ENCODE assay signal across 2 cellular contexts in genomic region chr5:62354028-62354874, GRCh38.
TF ChIP-seq lines count a peak whose summit lies in the region.

No MANE protein-coding gene starts in this region.

TF ChIP-seq in GM12878, 131 proteins besides CTCF, POLR2A, EP300 and RAD21 (continues in another document):
- TF ChIP-seq DPF2 (IDR thresholded peaks at IDR 0.05) = no peak
- TF ChIP-seq, protein P1, sequence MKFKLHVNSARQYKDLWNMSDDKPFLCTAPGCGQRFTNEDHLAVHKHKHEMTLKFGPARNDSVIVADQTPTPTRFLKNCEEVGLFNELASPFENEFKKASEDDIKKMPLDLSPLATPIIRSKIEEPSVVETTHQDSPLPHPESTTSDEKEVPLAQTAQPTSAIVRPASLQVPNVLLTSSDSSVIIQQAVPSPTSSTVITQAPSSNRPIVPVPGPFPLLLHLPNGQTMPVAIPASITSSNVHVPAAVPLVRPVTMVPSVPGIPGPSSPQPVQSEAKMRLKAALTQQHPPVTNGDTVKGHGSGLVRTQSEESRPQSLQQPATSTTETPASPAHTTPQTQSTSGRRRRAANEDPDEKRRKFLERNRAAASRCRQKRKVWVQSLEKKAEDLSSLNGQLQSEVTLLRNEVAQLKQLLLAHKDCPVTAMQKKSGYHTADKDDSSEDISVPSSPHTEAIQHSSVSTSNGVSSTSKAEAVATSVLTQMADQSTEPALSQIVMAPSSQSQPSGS (IDR thresholded peaks at IDR 0.05; ENCODE audit: low read length) = no peak; the same call in 1 of the 2 replicates
- TF ChIP-seq MLLT1 (IDR thresholded peaks at IDR 0.05) = no peak
- TF ChIP-seq NR2F1 (conservative IDR thresholded peaks at IDR 0.05) = peak; percentile 57; the same call in 1 of the 2 replicates
- TF ChIP-seq ZNF622 (IDR thresholded peaks at IDR 0.05) = no peak
- TF ChIP-seq SMC3 (IDR thresholded peaks at IDR 0.05; ENCODE audit: borderline replicate concordance, low read length) = peak; percentile 95
- 0 out of 2 replicates have a peak, but pooled peaks have one; percentile 24 for TF ChIP-seq MEF2A (IDR thresholded peaks at IDR 0.05; ENCODE audit: insufficient read depth, low read depth, low read length)
- TF ChIP-seq E2F8 (IDR thresholded peaks at IDR 0.05; ENCODE audit: low read depth, partially characterized antibody) = no peak
- TF ChIP-seq MTA3 (IDR thresholded peaks at IDR 0.05; ENCODE audit: borderline replicate concordance, low read length) = no peak
- TF ChIP-seq RUNX3 (IDR thresholded peaks at IDR 0.05; ENCODE audit: low read length) = peak; percentile 27; the same call in 1 of the 2 replicates
- TF ChIP-seq, protein P2, sequence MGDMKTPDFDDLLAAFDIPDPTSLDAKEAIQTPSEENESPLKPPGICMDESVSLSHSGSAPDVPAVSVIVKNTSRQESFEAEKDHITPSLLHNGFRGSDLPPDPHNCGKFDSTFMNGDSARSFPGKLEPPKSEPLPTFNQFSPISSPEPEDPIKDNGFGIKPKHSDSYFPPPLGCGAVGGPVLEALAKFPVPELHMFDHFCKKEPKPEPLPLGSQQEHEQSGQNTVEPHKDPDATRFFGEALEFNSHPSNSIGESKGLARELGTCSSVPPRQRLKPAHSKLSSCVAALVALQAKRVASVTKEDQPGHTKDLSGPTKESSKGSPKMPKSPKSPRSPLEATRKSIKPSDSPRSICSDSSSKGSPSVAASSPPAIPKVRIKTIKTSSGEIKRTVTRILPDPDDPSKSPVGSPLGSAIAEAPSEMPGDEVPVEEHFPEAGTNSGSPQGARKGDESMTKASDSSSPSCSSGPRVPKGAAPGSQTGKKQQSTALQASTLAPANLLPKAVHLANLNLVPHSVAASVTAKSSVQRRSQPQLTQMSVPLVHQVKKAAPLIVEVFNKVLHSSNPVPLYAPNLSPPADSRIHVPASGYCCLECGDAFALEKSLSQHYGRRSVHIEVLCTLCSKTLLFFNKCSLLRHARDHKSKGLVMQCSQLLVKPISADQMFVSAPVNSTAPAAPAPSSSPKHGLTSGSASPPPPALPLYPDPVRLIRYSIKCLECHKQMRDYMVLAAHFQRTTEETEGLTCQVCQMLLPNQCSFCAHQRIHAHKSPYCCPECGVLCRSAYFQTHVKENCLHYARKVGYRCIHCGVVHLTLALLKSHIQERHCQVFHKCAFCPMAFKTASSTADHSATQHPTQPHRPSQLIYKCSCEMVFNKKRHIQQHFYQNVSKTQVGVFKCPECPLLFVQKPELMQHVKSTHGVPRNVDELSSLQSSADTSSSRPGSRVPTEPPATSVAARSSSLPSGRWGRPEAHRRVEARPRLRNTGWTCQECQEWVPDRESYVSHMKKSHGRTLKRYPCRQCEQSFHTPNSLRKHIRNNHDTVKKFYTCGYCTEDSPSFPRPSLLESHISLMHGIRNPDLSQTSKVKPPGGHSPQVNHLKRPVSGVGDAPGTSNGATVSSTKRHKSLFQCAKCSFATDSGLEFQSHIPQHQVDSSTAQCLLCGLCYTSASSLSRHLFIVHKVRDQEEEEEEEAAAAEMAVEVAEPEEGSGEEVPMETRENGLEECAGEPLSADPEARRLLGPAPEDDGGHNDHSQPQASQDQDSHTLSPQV (IDR thresholded peaks at IDR 0.05) = 0 out of 2 replicates have a peak, but pooled peaks have one; percentile 16

TF ChIP-seq in HepG2, 621 proteins besides CTCF, POLR2A, EP300 and RAD21:
- TF ChIP-seq RXRB (CRISPR knock-in tag; IDR thresholded peaks at IDR 0.05; ENCODE audit: borderline replicate concordance) (no peak), ZNF557 (CRISPR knock-in tag; IDR thresholded peaks at IDR 0.05) (no peak), SALL2 (CRISPR knock-in tag; IDR thresholded peaks at IDR 0.05) (no peak), GRHL1 (CRISPR knock-in tag; conservative IDR thresholded peaks at IDR 0.05) (no peak), CENPX (CRISPR knock-in tag; IDR thresholded peaks at IDR 0.05) (no peak), ZNF124 (CRISPR knock-in tag; IDR thresholded peaks at IDR 0.05) (no peak), NFATC3 (CRISPR knock-in tag; IDR thresholded peaks at IDR 0.05) (no peak), POLR2AphosphoS2 (IDR thresholded peaks at IDR 0.05; ENCODE audit: low read depth, low read length) (no peak), ZSCAN31 (CRISPR knock-in tag; IDR thresholded peaks at IDR 0.05; ENCODE audit: low read depth) (no peak), SMC3 (IDR thresholded peaks at IDR 0.05; ENCODE audit: low read length) (peak; percentile 73), KDM4B (CRISPR knock-in tag; IDR thresholded peaks at IDR 0.05) (no peak), PPARG (CRISPR knock-in tag; conservative IDR thresholded peaks at IDR 0.05) (no peak), RFXAP (CRISPR knock-in tag; IDR thresholded peaks at IDR 0.05; ENCODE audit: borderline replicate concordance) (no peak), ZNF598 (CRISPR knock-in tag; IDR thresholded peaks at IDR 0.05; ENCODE audit: borderline replicate concordance) (no peak), ZNF260 (CRISPR knock-in tag; IDR thresholded peaks at IDR 0.05; ENCODE audit: borderline replicate concordance, low read depth) (no peak), MBNL3 (CRISPR knock-in tag; conservative IDR thresholded peaks at IDR 0.05) (no peak), MAFK (conservative IDR thresholded peaks at IDR 0.05 in 1 of 2, IDR thresholded peaks at IDR 0.05 in 1 of 2; ENCODE audit: low read length in 2 of 2) (peak; percentile 23 to 41; a peak in 2 of 4 replicates), ZNF879 (CRISPR knock-in tag; IDR thresholded peaks at IDR 0.05) (no peak), ISL2 (CRISPR knock-in tag; IDR thresholded peaks at IDR 0.05) (no peak), RFX5 (IDR thresholded peaks at IDR 0.05; ENCODE audit: low read depth, low read length) (no peak), MNT (IDR thresholded peaks at IDR 0.05) (no peak), NPAS2 (CRISPR knock-in tag; IDR thresholded peaks at IDR 0.05; ENCODE audit: borderline replicate concordance) (no peak), ZFAT (CRISPR knock-in tag; conservative IDR thresholded peaks at IDR 0.05) (no peak), FOXO1 (CRISPR knock-in tag; IDR thresholded peaks at IDR 0.05) (no peak), ZNF3 (CRISPR knock-in tag; IDR thresholded peaks at IDR 0.05) (peak; percentile 92), NFIB (CRISPR knock-in tag; IDR thresholded peaks at IDR 0.05; ENCODE audit: borderline replicate concordance) (no peak), DDIT3 (CRISPR knock-in tag; IDR thresholded peaks at IDR 0.05) (no peak), ZNF253 (CRISPR knock-in tag; IDR thresholded peaks at IDR 0.05; ENCODE audit: borderline replicate concordance) (no peak), STAG1 (CRISPR knock-in tag; IDR thresholded peaks at IDR 0.05) (peak; percentile 49), SETDB1 (CRISPR knock-in tag; IDR thresholded peaks at IDR 0.05; ENCODE audit: borderline replicate concordance) (no peak)
- TF ChIP-seq, protein P3, sequence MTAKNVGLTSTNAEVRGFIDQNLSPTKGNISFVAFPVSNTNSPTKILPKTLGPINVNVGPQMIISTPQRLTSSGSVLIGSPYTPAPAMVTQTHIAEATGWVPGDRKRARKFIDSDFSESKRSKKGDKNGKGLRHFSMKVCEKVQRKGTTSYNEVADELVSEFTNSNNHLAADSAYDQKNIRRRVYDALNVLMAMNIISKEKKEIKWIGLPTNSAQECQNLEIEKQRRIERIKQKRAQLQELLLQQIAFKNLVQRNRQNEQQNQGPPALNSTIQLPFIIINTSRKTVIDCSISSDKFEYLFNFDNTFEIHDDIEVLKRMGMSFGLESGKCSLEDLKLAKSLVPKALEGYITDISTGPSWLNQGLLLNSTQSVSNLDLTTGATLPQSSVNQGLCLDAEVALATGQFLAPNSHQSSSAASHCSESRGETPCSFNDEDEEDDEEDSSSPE (CRISPR knock-in tag; IDR thresholded peaks at IDR 0.05) = no peak
- TF ChIP-seq, protein P4, sequence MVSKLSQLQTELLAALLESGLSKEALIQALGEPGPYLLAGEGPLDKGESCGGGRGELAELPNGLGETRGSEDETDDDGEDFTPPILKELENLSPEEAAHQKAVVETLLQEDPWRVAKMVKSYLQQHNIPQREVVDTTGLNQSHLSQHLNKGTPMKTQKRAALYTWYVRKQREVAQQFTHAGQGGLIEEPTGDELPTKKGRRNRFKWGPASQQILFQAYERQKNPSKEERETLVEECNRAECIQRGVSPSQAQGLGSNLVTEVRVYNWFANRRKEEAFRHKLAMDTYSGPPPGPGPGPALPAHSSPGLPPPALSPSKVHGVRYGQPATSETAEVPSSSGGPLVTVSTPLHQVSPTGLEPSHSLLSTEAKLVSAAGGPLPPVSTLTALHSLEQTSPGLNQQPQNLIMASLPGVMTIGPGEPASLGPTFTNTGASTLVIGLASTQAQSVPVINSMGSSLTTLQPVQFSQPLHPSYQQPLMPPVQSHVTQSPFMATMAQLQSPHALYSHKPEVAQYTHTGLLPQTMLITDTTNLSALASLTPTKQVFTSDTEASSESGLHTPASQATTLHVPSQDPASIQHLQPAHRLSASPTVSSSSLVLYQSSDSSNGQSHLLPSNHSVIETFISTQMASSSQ (IDR thresholded peaks at IDR 0.05; ENCODE audit: low read depth) = no peak
- TF ChIP-seq, protein P4 (CRISPR knock-in tag; IDR thresholded peaks at IDR 0.05; ENCODE audit: borderline replicate concordance) = no peak
TF ChIP-seq in HepG2: peak in this region for 4.
